Comparison of ENCODE assay signal across 1 cellular context in genomic region chr1:2527553-2527860, GRCh38.
TF ChIP-seq lines count a peak whose summit lies in the region.

No MANE protein-coding gene starts in this region.

TF ChIP-seq in HEK293, 187 proteins besides CTCF, POLR2A, EP300 and RAD21 (continued from another document):
- no peak for TF ChIP-seq ZNF214 (tag by site-specific recombination; IDR thresholded peaks at IDR 0.05; ENCODE audit: borderline replicate concordance)
- no peak for TF ChIP-seq OVOL3 (tag by site-specific recombination; IDR thresholded peaks at IDR 0.05)
- no peak for TF ChIP-seq ZNF76 (tag by site-specific recombination; IDR thresholded peaks at IDR 0.05; ENCODE audit: borderline replicate concordance, low read depth)
- TF ChIP-seq, protein P1, sequence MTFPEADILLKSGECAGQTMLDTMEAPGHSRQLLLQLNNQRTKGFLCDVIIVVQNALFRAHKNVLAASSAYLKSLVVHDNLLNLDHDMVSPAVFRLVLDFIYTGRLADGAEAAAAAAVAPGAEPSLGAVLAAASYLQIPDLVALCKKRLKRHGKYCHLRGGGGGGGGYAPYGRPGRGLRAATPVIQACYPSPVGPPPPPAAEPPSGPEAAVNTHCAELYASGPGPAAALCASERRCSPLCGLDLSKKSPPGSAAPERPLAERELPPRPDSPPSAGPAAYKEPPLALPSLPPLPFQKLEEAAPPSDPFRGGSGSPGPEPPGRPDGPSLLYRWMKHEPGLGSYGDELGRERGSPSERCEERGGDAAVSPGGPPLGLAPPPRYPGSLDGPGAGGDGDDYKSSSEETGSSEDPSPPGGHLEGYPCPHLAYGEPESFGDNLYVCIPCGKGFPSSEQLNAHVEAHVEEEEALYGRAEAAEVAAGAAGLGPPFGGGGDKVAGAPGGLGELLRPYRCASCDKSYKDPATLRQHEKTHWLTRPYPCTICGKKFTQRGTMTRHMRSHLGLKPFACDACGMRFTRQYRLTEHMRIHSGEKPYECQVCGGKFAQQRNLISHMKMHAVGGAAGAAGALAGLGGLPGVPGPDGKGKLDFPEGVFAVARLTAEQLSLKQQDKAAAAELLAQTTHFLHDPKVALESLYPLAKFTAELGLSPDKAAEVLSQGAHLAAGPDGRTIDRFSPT (tag by site-specific recombination; IDR thresholded peaks at IDR 0.05) = peak; percentile 60
- TF ChIP-seq ZNF239 (tag by site-specific recombination; IDR thresholded peaks at IDR 0.05) = no peak
- TF ChIP-seq, protein P2, sequence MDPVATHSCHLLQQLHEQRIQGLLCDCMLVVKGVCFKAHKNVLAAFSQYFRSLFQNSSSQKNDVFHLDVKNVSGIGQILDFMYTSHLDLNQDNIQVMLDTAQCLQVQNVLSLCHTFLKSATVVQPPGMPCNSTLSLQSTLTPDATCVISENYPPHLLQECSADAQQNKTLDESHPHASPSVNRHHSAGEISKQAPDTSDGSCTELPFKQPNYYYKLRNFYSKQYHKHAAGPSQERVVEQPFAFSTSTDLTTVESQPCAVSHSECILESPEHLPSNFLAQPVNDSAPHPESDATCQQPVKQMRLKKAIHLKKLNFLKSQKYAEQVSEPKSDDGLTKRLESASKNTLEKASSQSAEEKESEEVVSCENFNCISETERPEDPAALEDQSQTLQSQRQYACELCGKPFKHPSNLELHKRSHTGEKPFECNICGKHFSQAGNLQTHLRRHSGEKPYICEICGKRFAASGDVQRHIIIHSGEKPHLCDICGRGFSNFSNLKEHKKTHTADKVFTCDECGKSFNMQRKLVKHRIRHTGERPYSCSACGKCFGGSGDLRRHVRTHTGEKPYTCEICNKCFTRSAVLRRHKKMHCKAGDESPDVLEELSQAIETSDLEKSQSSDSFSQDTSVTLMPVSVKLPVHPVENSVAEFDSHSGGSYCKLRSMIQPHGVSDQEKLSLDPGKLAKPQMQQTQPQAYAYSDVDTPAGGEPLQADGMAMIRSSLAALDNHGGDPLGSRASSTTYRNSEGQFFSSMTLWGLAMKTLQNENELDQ (tag by site-specific recombination; IDR thresholded peaks at IDR 0.05; ENCODE audit: low read depth) = no peak
- TF ChIP-seq ZNF302 (tag by site-specific recombination; IDR thresholded peaks at IDR 0.05; ENCODE audit: low read depth) = no peak
- TF ChIP-seq ZIC2 (tag by site-specific recombination; IDR thresholded peaks at IDR 0.05) = peak; percentile 57
- TF ChIP-seq ZNF792 (tag by site-specific recombination; IDR thresholded peaks at IDR 0.05) = no peak
- TF ChIP-seq ZNF280D (tag by site-specific recombination; IDR thresholded peaks at IDR 0.05) = no peak
- no peak for TF ChIP-seq ZNF626 (tag by site-specific recombination; IDR thresholded peaks at IDR 0.05)
- no peak for TF ChIP-seq KLF1 (tag by site-specific recombination; IDR thresholded peaks at IDR 0.05)
- TF ChIP-seq GLIS1 (tag by site-specific recombination; IDR thresholded peaks at IDR 0.05) = peak; percentile 52; the same call in 1 of the 2 replicates
- TF ChIP-seq, protein P3, sequence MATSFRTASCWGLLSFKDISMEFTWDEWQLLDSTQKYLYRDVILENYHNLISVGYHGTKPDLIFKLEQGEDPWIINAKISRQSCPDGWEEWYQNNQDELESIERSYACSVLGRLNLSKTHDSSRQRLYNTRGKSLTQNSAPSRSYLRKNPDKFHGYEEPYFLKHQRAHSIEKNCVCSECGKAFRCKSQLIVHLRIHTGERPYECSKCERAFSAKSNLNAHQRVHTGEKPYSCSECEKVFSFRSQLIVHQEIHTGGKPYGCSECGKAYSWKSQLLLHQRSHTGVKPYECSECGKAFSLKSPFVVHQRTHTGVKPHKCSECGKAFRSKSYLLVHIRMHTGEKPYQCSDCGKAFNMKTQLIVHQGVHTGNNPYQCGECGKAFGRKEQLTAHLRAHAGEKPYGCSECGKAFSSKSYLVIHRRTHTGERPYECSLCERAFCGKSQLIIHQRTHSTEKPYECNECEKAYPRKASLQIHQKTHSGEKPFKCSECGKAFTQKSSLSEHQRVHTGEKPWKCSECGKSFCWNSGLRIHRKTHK (tag by site-specific recombination; IDR thresholded peaks at IDR 0.05) = no peak
- TF ChIP-seq ZNF837 (tag by site-specific recombination; IDR thresholded peaks at IDR 0.05) = no peak
